Comparison of ENCODE assay signal across 8 cellular contexts in the genomic region with DNA sequence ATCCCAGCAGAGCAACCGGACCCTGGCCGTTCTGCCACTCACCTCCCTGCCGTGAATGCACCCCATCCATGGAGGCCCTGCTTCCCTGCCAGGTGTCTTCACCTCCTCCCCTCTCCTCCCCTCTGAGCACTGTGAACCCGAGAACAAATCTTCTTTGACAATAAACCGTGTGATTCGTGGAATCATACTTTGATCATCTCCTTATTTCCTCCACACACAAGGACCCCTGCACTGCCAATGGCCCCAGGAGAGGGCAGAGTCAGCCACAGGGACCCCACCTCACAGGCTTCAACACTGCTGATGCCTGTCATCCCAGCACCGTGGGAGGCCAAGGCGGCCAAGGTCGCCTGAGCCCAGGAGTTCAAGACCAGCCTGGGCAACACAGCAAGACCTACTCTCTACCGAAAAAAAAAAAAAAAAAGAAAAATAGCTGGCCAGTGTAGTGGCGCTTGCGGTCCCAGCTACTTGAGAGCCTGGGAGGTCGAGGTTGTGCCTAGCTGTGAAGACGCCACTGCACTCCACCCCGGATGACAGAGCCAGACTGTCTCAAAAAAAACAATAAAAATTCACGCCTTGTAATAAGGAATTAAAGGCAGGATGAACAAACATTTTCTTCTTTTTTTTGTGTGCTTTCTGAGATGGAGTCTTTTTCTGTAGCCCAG. TPM values are rescaled to one million over a fixed set of nuclear protein-coding genes. Genes with fewer than 3 reads are reported as not detected.
A peak's percentile ranks its signal among the peaks of the same experiment; 100 is the strongest.
DNase-seq lines count a peak whose midpoint lies in the region; ATAC-seq and TF ChIP-seq lines count a peak whose summit lies in the region.

No MANE protein-coding gene starts in this region.

- H3K9me2 ChIP-seq in DOHH2 (replicated peaks; ENCODE audit: control insufficient read depth, low read length) (no peaks in the 10 kb centered on the region), MM.1S (replicated peaks; ENCODE audit: insufficient read depth, low read length) (no peaks in the 10 kb centered on the region)

- H3K27me3 ChIP-seq in DOHH2 (ENCODE audit: control insufficient read depth, low read length) (no peaks in the 10 kb centered on the region), MM.1S (replicated peaks; ENCODE audit: insufficient read depth, low read length) (no peaks in the 10 kb centered on the region), ectodermal cell (ENCODE audit: control insufficient read depth, insufficient read depth, low read length, poor library complexity, severe bottlenecking) (no peaks in the 10 kb centered on the region), neutrophil (peaks cover 4% of the 10 kb centered on the region)

- H3K4me3 ChIP-seq in DOHH2 (ENCODE audit: low read length) (peak overlapping the region; percentile 82), MM.1S (ENCODE audit: low read length) (peak overlapping the region; percentile 41; the same call in 1 of the 2 replicates), ectodermal cell (ENCODE audit: insufficient read depth, low read depth, low read length) (peak overlapping the region; percentile 66), neutrophil (ENCODE audit: low read depth in 1 of 2, low read length in 1 of 2) (peak overlapping the region; percentile 66 to 73)

- H4K20me1 ChIP-seq in DOHH2 (ENCODE audit: control insufficient read depth, insufficient read depth, low read depth, low read length) (peaks cover 5% of the 10 kb centered on the region; the same call in 1 of the 2 replicates), MM.1S (ENCODE audit: insufficient read depth, low read length) (no peaks in the 10 kb centered on the region)

- H3K27ac ChIP-seq in DOHH2 (ENCODE audit: low read depth, low read length) (peak overlapping the region; percentile 62; the same call in 1 of the 2 replicates), MM.1S (ENCODE audit: low read length) (no peak overlapping the region), ectodermal cell (ENCODE audit: insufficient read depth, low read depth, low read length, poor library complexity, severe bottlenecking) (no peak overlapping the region), neutrophil (no peak overlapping the region)

- no peak for DNase-seq in MM.1S
- no peak for DNase-seq in AG08395 (ENCODE audit: low spot score)
- no peak for DNase-seq in NOMO-1 treated with DMSO at 0.1 percent for 48 hours (lab: John Stamatoyannopoulos, UW; ENCODE audit: unreplicated experiment)
- no peak for DNase-seq in HK-2 (ENCODE audit: unreplicated experiment)

- WGBS in ectodermal cell, 2 experiments: 82 to 84% methylated on average over 16 of the region's 16 CpGs

- TF ChIP-seq CTCF in DOHH2 (IDR thresholded peaks at IDR 0.05; ENCODE audit: low read depth, low read length, poor library complexity, severe bottlenecking): no peak
- TF ChIP-seq CTCF in MM.1S (IDR thresholded peaks at IDR 0.05; ENCODE audit: low read length): no peak
- TF ChIP-seq CTCF in neutrophil (IDR thresholded peaks at IDR 0.05): no peak

- ATAC-seq in GM18519 (IDR thresholded peaks at IDR 0.05; ENCODE audit: low FRiP score, unreplicated experiment): no peak

- H3K9me3 ChIP-seq in DOHH2 (ENCODE audit: control insufficient read depth, insufficient read depth, low read length) (no peaks in the 10 kb centered on the region), MM.1S (replicated peaks; ENCODE audit: insufficient read depth, low read length) (no peaks in the 10 kb centered on the region), ectodermal cell (ENCODE audit: control insufficient read depth, low read length) (no peaks in the 10 kb centered on the region), neutrophil (no peaks in the 10 kb centered on the region)

- peak overlapping the region; percentile 84 for H3K4me2 ChIP-seq in DOHH2 (ENCODE audit: low read length)
- H3K4me2 ChIP-seq in MM.1S (ENCODE audit: low read depth, low read length): peak overlapping the region; percentile 34; the same call in 1 of the 2 replicates

- H3K4me1 ChIP-seq in DOHH2 (ENCODE audit: control insufficient read depth, low read length): peaks cover 34% of the 10 kb centered on the region
- H3K4me1 ChIP-seq in MM.1S (ENCODE audit: low read length): no peaks in the 10 kb centered on the region
- H3K4me1 ChIP-seq in ectodermal cell (ENCODE audit: control insufficient read depth, insufficient read depth, low read length): peaks cover 23% of the 10 kb centered on the region
- H3K4me1 ChIP-seq in neutrophil (ENCODE audit: control insufficient read depth in 1 of 2, insufficient read depth in 1 of 2, low read depth in 1 of 2, low read length in 1 of 2): peaks cover 13 to 18% of the 10 kb centered on the region in 2 experiments

- H3K9ac ChIP-seq in MM.1S (ENCODE audit: low read length): peak overlapping the region; percentile 66; the same call in 1 of the 2 replicates

- H3K79me2 ChIP-seq in DOHH2 (ENCODE audit: control insufficient read depth, low read length) (peaks cover 86% of the 10 kb centered on the region), MM.1S (ENCODE audit: low read length) (peaks cover 29% of the 10 kb centered on the region)

- H2AFZ ChIP-seq in MM.1S (ENCODE audit: low read length): no peak overlapping the region

- H3F3A ChIP-seq in DOHH2 (ENCODE audit: control insufficient read depth, insufficient read depth): no peaks in the 10 kb centered on the region
- H3F3A ChIP-seq in MM.1S (ENCODE audit: insufficient read depth, low read length): no peaks in the 10 kb centered on the region

- peaks cover 54% of the 10 kb centered on the region for H3K36me3 ChIP-seq in DOHH2 (ENCODE audit: control insufficient read depth, low read length)
- no peaks in the 10 kb centered on the region for H3K36me3 ChIP-seq in MM.1S (replicated peaks; ENCODE audit: insufficient read depth, low read length)
- peaks cover 2% of the 10 kb centered on the region for H3K36me3 ChIP-seq in ectodermal cell (ENCODE audit: control insufficient read depth, insufficient read depth, low read length)
- H3K36me3 ChIP-seq in neutrophil: peaks cover 7% of the 10 kb centered on the region

RNA-seq across cellular contexts. Expression of gene XRCC3, which starts 1.1 kb away (rescaled TPM):
- polyA plus RNA-seq in ectodermal cell (2013, experiment 1 of 4): 35.0 TPM
- polyA plus RNA-seq in ectodermal cell (2013, experiment 2 of 4): 38.8 TPM
- polyA plus RNA-seq in ectodermal cell (2013, experiment 3 of 4): 26.6 TPM
- 31.2 TPM for polyA plus RNA-seq in ectodermal cell (2013, experiment 4 of 4)

RNA-seq across cellular contexts. Expression of gene ZFYVE21, which starts 1.4 kb away (rescaled TPM):
- 46.5 TPM for polyA plus RNA-seq in ectodermal cell (2013, experiment 1 of 4)
- 34.5 TPM for polyA plus RNA-seq in ectodermal cell (2013, experiment 2 of 4)
- polyA plus RNA-seq in ectodermal cell (2013, experiment 3 of 4): 36.5 TPM
- polyA plus RNA-seq in ectodermal cell (2013, experiment 4 of 4): 43.4 TPM
